Comparison of ENCODE assay signal across 8 cellular contexts in genomic region chr21:28993293-28993629, GRCh38. TPM values are rescaled to one million over a fixed set of nuclear protein-coding genes. Genes with fewer than 3 reads are reported as not detected.
DNase-seq lines count a peak whose midpoint lies in the region; ATAC-seq, FAIRE-seq and TF ChIP-seq lines count a peak whose summit lies in the region.

No MANE protein-coding gene starts in this region.

- no peaks in the 10 kb centered on the region for H3K9me3 Mint-ChIP-seq in T-helper 1 cell treated with Interleukin-12 subunit alpha and Interleukin-12 subunit beta and Interleukin-4 antibody, amounts not matched to agents 30 μg/mL and 1 μg/mL, for 36 hours
- H3K9me3 Mint-ChIP-seq in activated naive CD8-positive, alpha-beta T cell treated with anti-CD3 and anti-CD28 coated beads, Interleukin-2, amount 10 ng/mL, durations not matched to agents 7 days and 5 days = no peaks in the 10 kb centered on the region

- H2AFZ ChIP-seq in keratinocyte (ENCODE audit: control insufficient read depth, low read length) = peak overlapping the region; percentile 93

- no peak for TF ChIP-seq CTCF in keratinocyte (optimal IDR thresholded peaks at IDR 0.05 in 1 of 3, IDR thresholded peaks at IDR 0.05 in 1 of 3, conservative IDR thresholded peaks at IDR 0.05 in 1 of 3; ENCODE audit: extremely low read depth in 1 of 3, insufficient read depth in 2 of 3, low read length in 3 of 3)
- no peak for TF ChIP-seq CTCF in suprapubic skin (IDR thresholded peaks at IDR 0.05)

- TF ChIP-seq EP300 in suprapubic skin (IDR thresholded peaks at IDR 0.05) = no peak

- DNase-seq in T-helper 1 cell = no peak
- DNase-seq in activated naive CD8-positive, alpha-beta T cell treated with anti-CD3 and anti-CD28 coated beads, Interleukin-2, amount 10 ng/mL, durations not matched to agents 7 days and 5 days = no peak
- DNase-seq in keratinocyte (ENCODE audit: low read depth, low spot score) = no peak
- DNase-seq in suprapubic skin (ENCODE audit: low spot score in 2 of 2) = no peak
- DNase-seq in Ammon's horn (ENCODE audit: low spot score) = no peak
- no peak for DNase-seq in NCI-H69 (lab: John Stamatoyannopoulos, UW)

- H3K4me1 Mint-ChIP-seq in T-helper 1 cell treated with Interleukin-12 subunit alpha and Interleukin-12 subunit beta and Interleukin-4 antibody, amounts not matched to agents 30 μg/mL and 1 μg/mL, for 36 hours (ENCODE audit: low read depth) = peaks cover 27% of the 10 kb centered on the region
- peaks cover 27% of the 10 kb centered on the region for H3K4me1 Mint-ChIP-seq in activated naive CD8-positive, alpha-beta T cell treated with anti-CD3 and anti-CD28 coated beads, Interleukin-2, amount 10 ng/mL, durations not matched to agents 7 days and 5 days

- peak overlapping the region; percentile 98 for H3K27ac Mint-ChIP-seq in T-helper 1 cell treated with Interleukin-12 subunit alpha and Interleukin-12 subunit beta and Interleukin-4 antibody, amounts not matched to agents 30 μg/mL and 1 μg/mL, for 36 hours
- peak overlapping the region; percentile 95 for H3K27ac Mint-ChIP-seq in activated naive CD8-positive, alpha-beta T cell treated with anti-CD3 and anti-CD28 coated beads, Interleukin-2, amount 10 ng/mL, durations not matched to agents 7 days and 5 days

- H3K4me2 ChIP-seq in keratinocyte (ENCODE audit: control insufficient read depth, extremely low read depth, insufficient read depth, low read depth, low read length) = peak overlapping the region; percentile 90

- peaks cover 4% of the 10 kb centered on the region for H3K36me3 Mint-ChIP-seq in T-helper 1 cell treated with Interleukin-12 subunit alpha and Interleukin-12 subunit beta and Interleukin-4 antibody, amounts not matched to agents 30 μg/mL and 1 μg/mL, for 36 hours (ENCODE audit: low read depth)
- H3K36me3 Mint-ChIP-seq in activated naive CD8-positive, alpha-beta T cell treated with anti-CD3 and anti-CD28 coated beads, Interleukin-2, amount 10 ng/mL, durations not matched to agents 7 days and 5 days = peaks cover 9% of the 10 kb centered on the region

- peaks cover 19% of the 10 kb centered on the region for H3K4me1 ChIP-seq in keratinocyte (ENCODE audit: control insufficient read depth, extremely low read depth, insufficient read depth, low read length)
- H3K4me1 ChIP-seq in suprapubic skin = peaks cover 24% of the 10 kb centered on the region

- H4K20me1 ChIP-seq in keratinocyte (ENCODE audit: control insufficient read depth, extremely low read depth, insufficient read depth, low read length) = no peaks in the 10 kb centered on the region

- FAIRE-seq in keratinocyte (lab: Jason Lieb, UNC) = no peak

- peak overlapping the region; percentile 91 for H3K9ac ChIP-seq in keratinocyte (ENCODE audit: control insufficient read depth, extremely low read depth, insufficient read depth, low read length)

- H3K4me3 ChIP-seq in keratinocyte (ENCODE audit: control insufficient read depth in 2 of 3, extremely low read depth in 1 of 3, insufficient read depth in 2 of 3, low read depth in 1 of 3, low read length in 3 of 3) (peak overlapping the region; percentile 67 to 94 (median 87)), suprapubic skin (peak overlapping the region; percentile 96)

- peak overlapping the region; percentile 81 for H3K27ac ChIP-seq in keratinocyte (ENCODE audit: control insufficient read depth, insufficient read depth, low read length)
- peak overlapping the region; percentile 94 for H3K27ac ChIP-seq in suprapubic skin

- dilution Hi-C loops in keratinocyte (cut with MboI; ENCODE audit: extremely low pct_ligation_motif_present, low sequenced_read_pairs) = no loop called here

- H3K79me2 ChIP-seq in keratinocyte (ENCODE audit: control insufficient read depth, insufficient read depth, low read length) = peaks cover 40% of the 10 kb centered on the region

- H3K36me3 ChIP-seq in keratinocyte (ENCODE audit: control insufficient read depth in 2 of 2, extremely low read depth in 1 of 2, insufficient read depth in 2 of 2, low read length in 2 of 2) = peaks cover 0 to 6% of the 10 kb centered on the region in 2 experiments
- no peaks in the 10 kb centered on the region for H3K36me3 ChIP-seq in suprapubic skin

- peak overlapping the region; percentile 97 for H3K4me3 Mint-ChIP-seq in T-helper 1 cell treated with Interleukin-12 subunit alpha and Interleukin-12 subunit beta and Interleukin-4 antibody, amounts not matched to agents 30 μg/mL and 1 μg/mL, for 36 hours
- peak overlapping the region; percentile 96 for H3K4me3 Mint-ChIP-seq in activated naive CD8-positive, alpha-beta T cell treated with anti-CD3 and anti-CD28 coated beads, Interleukin-2, amount 10 ng/mL, durations not matched to agents 7 days and 5 days

- WGBS in suprapubic skin = 47% methylated on average over 4 of the region's 4 CpGs

- POLR2A ChIA-PET in activated naive CD8-positive, alpha-beta T cell treated with anti-CD3 and anti-CD28 coated beads, Interleukin-2, amount 10 ng/mL, durations not matched to agents 7 days and 5 days (lab: Charles Lee) = interaction anchor here (0.8 to 4.6 kb wide), 14 partner anchors 8 to 305 kb away, joined by 3 to 62 read pairs (median 5); partner anchors contain the start of genes BACH1, CCT8, RWDD2B and USP16

- no peak for TF ChIP-seq POLR2A in suprapubic skin (IDR thresholded peaks at IDR 0.05)

- H3K9me1 ChIP-seq in keratinocyte (ENCODE audit: control insufficient read depth, extremely low read depth, insufficient read depth, low read length) = no peaks in the 10 kb centered on the region

- no peaks in the 10 kb centered on the region for H3K27me3 Mint-ChIP-seq in T-helper 1 cell treated with Interleukin-12 subunit alpha and Interleukin-12 subunit beta and Interleukin-4 antibody, amounts not matched to agents 30 μg/mL and 1 μg/mL, for 36 hours (ENCODE audit: low read depth)
- no peaks in the 10 kb centered on the region for H3K27me3 Mint-ChIP-seq in activated naive CD8-positive, alpha-beta T cell treated with anti-CD3 and anti-CD28 coated beads, Interleukin-2, amount 10 ng/mL, durations not matched to agents 7 days and 5 days

- no peak for ATAC-seq in activated naive CD8-positive, alpha-beta T cell treated with anti-CD3 and anti-CD28 coated beads, Interleukin-2, amount 10 ng/mL, durations not matched to agents 7 days and 5 days (ENCODE audit: low read depth)
- ATAC-seq in HG02763 (IDR thresholded peaks at IDR 0.05; ENCODE audit: unreplicated experiment) = no peak

- H3K9me3 ChIP-seq in keratinocyte (ENCODE audit: control insufficient read depth, low read depth, low read length) = no peaks in the 10 kb centered on the region
- no peaks in the 10 kb centered on the region for H3K9me3 ChIP-seq in suprapubic skin

- no peaks in the 10 kb centered on the region for H3K27me3 ChIP-seq in keratinocyte (ENCODE audit: control insufficient read depth, extremely low read depth, insufficient read depth, low read length)
- H3K27me3 ChIP-seq in suprapubic skin = no peaks in the 10 kb centered on the region

RNA-seq across cellular contexts. Expression of gene LTN1, which starts 0.6 kb away (rescaled TPM):
- total RNA-seq in activated naive CD8-positive, alpha-beta T cell treated with anti-CD3 and anti-CD28 coated beads, Interleukin-2, amount 10 ng/mL, durations not matched to agents 7 days and 5 days = 10 to 100 TPM; 27.4 to 29.3 TPM
- polyA plus RNA-seq in keratinocyte = 8.6 to 15.8 TPM (median 13.2 TPM) in 3 replicates
- polyA plus RNA-seq in keratinocyte (2011; ENCODE audit: low read depth) = 8.1 TPM
- polyA plus RNA-seq in keratinocyte (2011; cell fraction: cytosol; rRNA removed) = 3.9 and 9.2 TPM in 2 replicates
- 15.7 and 19.0 TPM in 2 replicates for polyA plus RNA-seq in keratinocyte (2011; cell fraction: nucleus; rRNA removed)
- 8.9 and 9.7 TPM in 2 replicates for polyA plus RNA-seq in keratinocyte (2012; ENCODE audit: low replicate concordance)
- polyA minus RNA-seq in keratinocyte = 4.8 to 47.0 TPM (median 34.0 TPM) in 3 replicates
- 13.2 TPM for polyA minus RNA-seq in keratinocyte (2011; cell fraction: cytosol; rRNA and poly(A)+ RNA removed)
- 28.3 and 56.9 TPM in 2 replicates for polyA minus RNA-seq in keratinocyte (2011; cell fraction: nucleus; rRNA and poly(A)+ RNA removed)
- 10 to 100 TPM; 19.0 to 42.9 (median 23.9) TPM for total RNA-seq in suprapubic skin

RNA-seq across cellular contexts. Expression of gene RWDD2B, which starts 25.9 kb away (rescaled TPM):
- total RNA-seq in activated naive CD8-positive, alpha-beta T cell treated with anti-CD3 and anti-CD28 coated beads, Interleukin-2, amount 10 ng/mL, durations not matched to agents 7 days and 5 days = 1 to 10 TPM; 7.5 to 9.2 TPM
- 18.1 to 26.2 TPM (median 20.1 TPM) in 3 replicates for polyA plus RNA-seq in keratinocyte
- 8.8 TPM for polyA plus RNA-seq in keratinocyte (2011; ENCODE audit: low read depth)
- 22.5 and 33.1 TPM in 2 replicates for polyA plus RNA-seq in keratinocyte (2011; cell fraction: cytosol; rRNA removed)
- polyA plus RNA-seq in keratinocyte (2011; cell fraction: nucleus; rRNA removed) = 16.6 and 18.5 TPM in 2 replicates
- polyA plus RNA-seq in keratinocyte (2012; ENCODE audit: low replicate concordance) = 11.5 and 16.8 TPM in 2 replicates
- polyA minus RNA-seq in keratinocyte = 4.7 to 14.1 TPM (median 10.1 TPM) in 3 replicates
- 9.0 TPM for polyA minus RNA-seq in keratinocyte (2011; cell fraction: cytosol; rRNA and poly(A)+ RNA removed)
- polyA minus RNA-seq in keratinocyte (2011; cell fraction: nucleus; rRNA and poly(A)+ RNA removed) = 2.3 and 4.7 TPM in 2 replicates
- 1 to 10 TPM; 5.7 to 9.3 (median 8.1) TPM for total RNA-seq in suprapubic skin

RNA-seq across cellular contexts. Expression of gene USP16, which starts 31.2 kb away (rescaled TPM):
- 10 to 100 TPM; 39.5 to 40.9 TPM for total RNA-seq in activated naive CD8-positive, alpha-beta T cell treated with anti-CD3 and anti-CD28 coated beads, Interleukin-2, amount 10 ng/mL, durations not matched to agents 7 days and 5 days
- 12.7 to 26.7 TPM (median 16.3 TPM) in 3 replicates for polyA plus RNA-seq in keratinocyte
- 82.9 TPM for polyA plus RNA-seq in keratinocyte (2011; ENCODE audit: low read depth)
- 10.5 and 22.2 TPM in 2 replicates for polyA plus RNA-seq in keratinocyte (2011; cell fraction: cytosol; rRNA removed)
- 13.9 and 20.5 TPM in 2 replicates for polyA plus RNA-seq in keratinocyte (2011; cell fraction: nucleus; rRNA removed)
- polyA plus RNA-seq in keratinocyte (2012; ENCODE audit: low replicate concordance) = 18.4 and 23.0 TPM in 2 replicates
- polyA minus RNA-seq in keratinocyte = 4.1 to 12.6 TPM (median 4.3 TPM) in 3 replicates
- polyA minus RNA-seq in keratinocyte (2011; cell fraction: cytosol; rRNA and poly(A)+ RNA removed) = 6.7 TPM
- 5.2 and 9.9 TPM in 2 replicates for polyA minus RNA-seq in keratinocyte (2011; cell fraction: nucleus; rRNA and poly(A)+ RNA removed)
- 10 to 100 TPM; 20.7 to 30.0 (median 25.5) TPM for total RNA-seq in suprapubic skin
